ENCODE assay signal across 1 cellular context in the genomic region with DNA sequence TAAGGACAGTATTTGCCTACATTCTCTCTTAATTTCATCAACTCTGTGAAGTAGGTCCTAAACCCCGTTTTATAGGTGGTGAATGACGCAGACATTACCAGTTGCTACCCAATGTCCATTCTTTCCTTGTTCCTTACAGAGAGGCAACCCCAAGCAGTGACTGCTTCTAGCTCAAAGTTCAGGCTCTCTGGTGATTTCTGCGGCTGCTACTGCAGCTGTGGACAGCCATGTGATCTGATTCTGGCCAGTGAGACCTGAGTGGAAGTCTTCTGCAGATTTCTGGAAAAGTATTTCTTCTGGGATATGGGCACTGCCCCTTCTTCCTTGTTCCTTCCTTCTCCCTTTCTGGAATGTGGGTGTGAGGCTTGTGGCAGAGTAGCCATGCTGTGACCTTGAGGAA.
TF ChIP-seq lines count a peak whose summit lies in the region.

No MANE protein-coding gene starts in this region.

TF ChIP-seq in K562, 482 proteins besides CTCF, POLR2A, EP300 and RAD21 (continued from another document):
- TF ChIP-seq, protein P1, sequence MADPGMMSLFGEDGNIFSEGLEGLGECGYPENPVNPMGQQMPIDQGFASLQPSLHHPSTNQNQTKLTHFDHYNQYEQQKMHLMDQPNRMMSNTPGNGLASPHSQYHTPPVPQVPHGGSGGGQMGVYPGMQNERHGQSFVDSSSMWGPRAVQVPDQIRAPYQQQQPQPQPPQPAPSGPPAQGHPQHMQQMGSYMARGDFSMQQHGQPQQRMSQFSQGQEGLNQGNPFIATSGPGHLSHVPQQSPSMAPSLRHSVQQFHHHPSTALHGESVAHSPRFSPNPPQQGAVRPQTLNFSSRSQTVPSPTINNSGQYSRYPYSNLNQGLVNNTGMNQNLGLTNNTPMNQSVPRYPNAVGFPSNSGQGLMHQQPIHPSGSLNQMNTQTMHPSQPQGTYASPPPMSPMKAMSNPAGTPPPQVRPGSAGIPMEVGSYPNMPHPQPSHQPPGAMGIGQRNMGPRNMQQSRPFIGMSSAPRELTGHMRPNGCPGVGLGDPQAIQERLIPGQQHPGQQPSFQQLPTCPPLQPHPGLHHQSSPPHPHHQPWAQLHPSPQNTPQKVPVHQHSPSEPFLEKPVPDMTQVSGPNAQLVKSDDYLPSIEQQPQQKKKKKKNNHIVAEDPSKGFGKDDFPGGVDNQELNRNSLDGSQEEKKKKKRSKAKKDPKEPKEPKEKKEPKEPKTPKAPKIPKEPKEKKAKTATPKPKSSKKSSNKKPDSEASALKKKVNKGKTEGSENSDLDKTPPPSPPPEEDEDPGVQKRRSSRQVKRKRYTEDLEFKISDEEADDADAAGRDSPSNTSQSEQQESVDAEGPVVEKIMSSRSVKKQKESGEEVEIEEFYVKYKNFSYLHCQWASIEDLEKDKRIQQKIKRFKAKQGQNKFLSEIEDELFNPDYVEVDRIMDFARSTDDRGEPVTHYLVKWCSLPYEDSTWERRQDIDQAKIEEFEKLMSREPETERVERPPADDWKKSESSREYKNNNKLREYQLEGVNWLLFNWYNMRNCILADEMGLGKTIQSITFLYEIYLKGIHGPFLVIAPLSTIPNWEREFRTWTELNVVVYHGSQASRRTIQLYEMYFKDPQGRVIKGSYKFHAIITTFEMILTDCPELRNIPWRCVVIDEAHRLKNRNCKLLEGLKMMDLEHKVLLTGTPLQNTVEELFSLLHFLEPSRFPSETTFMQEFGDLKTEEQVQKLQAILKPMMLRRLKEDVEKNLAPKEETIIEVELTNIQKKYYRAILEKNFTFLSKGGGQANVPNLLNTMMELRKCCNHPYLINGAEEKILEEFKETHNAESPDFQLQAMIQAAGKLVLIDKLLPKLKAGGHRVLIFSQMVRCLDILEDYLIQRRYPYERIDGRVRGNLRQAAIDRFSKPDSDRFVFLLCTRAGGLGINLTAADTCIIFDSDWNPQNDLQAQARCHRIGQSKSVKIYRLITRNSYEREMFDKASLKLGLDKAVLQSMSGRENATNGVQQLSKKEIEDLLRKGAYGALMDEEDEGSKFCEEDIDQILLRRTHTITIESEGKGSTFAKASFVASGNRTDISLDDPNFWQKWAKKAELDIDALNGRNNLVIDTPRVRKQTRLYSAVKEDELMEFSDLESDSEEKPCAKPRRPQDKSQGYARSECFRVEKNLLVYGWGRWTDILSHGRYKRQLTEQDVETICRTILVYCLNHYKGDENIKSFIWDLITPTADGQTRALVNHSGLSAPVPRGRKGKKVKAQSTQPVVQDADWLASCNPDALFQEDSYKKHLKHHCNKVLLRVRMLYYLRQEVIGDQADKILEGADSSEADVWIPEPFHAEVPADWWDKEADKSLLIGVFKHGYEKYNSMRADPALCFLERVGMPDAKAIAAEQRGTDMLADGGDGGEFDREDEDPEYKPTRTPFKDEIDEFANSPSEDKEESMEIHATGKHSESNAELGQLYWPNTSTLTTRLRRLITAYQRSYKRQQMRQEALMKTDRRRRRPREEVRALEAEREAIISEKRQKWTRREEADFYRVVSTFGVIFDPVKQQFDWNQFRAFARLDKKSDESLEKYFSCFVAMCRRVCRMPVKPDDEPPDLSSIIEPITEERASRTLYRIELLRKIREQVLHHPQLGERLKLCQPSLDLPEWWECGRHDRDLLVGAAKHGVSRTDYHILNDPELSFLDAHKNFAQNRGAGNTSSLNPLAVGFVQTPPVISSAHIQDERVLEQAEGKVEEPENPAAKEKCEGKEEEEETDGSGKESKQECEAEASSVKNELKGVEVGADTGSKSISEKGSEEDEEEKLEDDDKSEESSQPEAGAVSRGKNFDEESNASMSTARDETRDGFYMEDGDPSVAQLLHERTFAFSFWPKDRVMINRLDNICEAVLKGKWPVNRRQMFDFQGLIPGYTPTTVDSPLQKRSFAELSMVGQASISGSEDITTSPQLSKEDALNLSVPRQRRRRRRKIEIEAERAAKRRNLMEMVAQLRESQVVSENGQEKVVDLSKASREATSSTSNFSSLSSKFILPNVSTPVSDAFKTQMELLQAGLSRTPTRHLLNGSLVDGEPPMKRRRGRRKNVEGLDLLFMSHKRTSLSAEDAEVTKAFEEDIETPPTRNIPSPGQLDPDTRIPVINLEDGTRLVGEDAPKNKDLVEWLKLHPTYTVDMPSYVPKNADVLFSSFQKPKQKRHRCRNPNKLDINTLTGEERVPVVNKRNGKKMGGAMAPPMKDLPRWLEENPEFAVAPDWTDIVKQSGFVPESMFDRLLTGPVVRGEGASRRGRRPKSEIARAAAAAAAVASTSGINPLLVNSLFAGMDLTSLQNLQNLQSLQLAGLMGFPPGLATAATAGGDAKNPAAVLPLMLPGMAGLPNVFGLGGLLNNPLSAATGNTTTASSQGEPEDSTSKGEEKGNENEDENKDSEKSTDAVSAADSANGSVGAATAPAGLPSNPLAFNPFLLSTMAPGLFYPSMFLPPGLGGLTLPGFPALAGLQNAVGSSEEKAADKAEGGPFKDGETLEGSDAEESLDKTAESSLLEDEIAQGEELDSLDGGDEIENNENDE (IDR thresholded peaks at IDR 0.05; ENCODE audit: low read depth, low read length), result no peak
